ENCODE assay signal across 10 cellular contexts in genomic region chrX:12972239-12972638, GRCh38. TPM values are rescaled to one million over a fixed set of nuclear protein-coding genes. Genes with fewer than 3 reads are reported as not detected.
DNase-seq lines count a peak whose midpoint lies in the region; ATAC-seq, FAIRE-seq and TF ChIP-seq lines count a peak whose summit lies in the region.
"Had no signal": no experiment of that assay in that cellular context is flagged by ENCODE, and none has a peak within 500 bp of the region (broad histone marks: within the 10 kb centered on the region; RNA-seq: fewer than 3 reads in every experiment).

No MANE protein-coding gene starts in this region.

- no peak for TF ChIP-seq POLR2A in testis (IDR thresholded peaks at IDR 0.05)

- H3K27me3 ChIP-seq in testis, result no peaks in the 10 kb centered on the region

- intact Hi-C loops in kidney (cut with DNase I), result no loop called here
- intact Hi-C loops in testis (cut with DNase I; ENCODE audit: low total_unique reads), result loop anchor here (5.0 kb wide), 1 partner anchor 515 kb away; no protein-coding TSS in a partner anchor

- no peak overlapping the region for H3K4me3 ChIP-seq in kidney (ENCODE audit: low read length in 2 of 2)
- no peak overlapping the region for H3K4me3 ChIP-seq in testis
- H3K4me3 ChIP-seq: HAP-1 had no signal

- H3K27ac ChIP-seq in kidney (ENCODE audit: low read depth in 2 of 2, low read length in 2 of 2) (peak overlapping the region; percentile 41 to 51), testis (peak overlapping the region; percentile 50 to 77)

- H3K36me3 ChIP-seq in kidney (ENCODE audit: control insufficient read depth in 1 of 2, insufficient read depth in 2 of 2, low read length in 2 of 2) (no peaks in the 10 kb centered on the region), testis (ENCODE audit: low read depth, missing control alignments) (no peaks in the 10 kb centered on the region)

- no peak for ATAC-seq in GM19395 (IDR thresholded peaks at IDR 0.05; ENCODE audit: unreplicated experiment)

- peak overlapping the region; percentile 96 for H3K27ac Mint-ChIP-seq in activated T-cell treated with anti-CD3 and anti-CD28 coated beads, Interleukin-2, amount 50 U/mL, for 24 hours
- H3K27ac Mint-ChIP-seq in T-helper 1 cell treated with Interleukin-12 subunit alpha and Interleukin-12 subunit beta and Interleukin-4 antibody, amounts not matched to agents 30 μg/mL and 1 μg/mL, for 36 hours, result peak overlapping the region; percentile 97
- H3K27ac Mint-ChIP-seq in chondrocyte (ENCODE audit: unreplicated experiment), result no peak overlapping the region

- no peaks in the 10 kb centered on the region for H3K9me3 Mint-ChIP-seq in activated T-cell treated with anti-CD3 and anti-CD28 coated beads, Interleukin-2, amount 50 U/mL, for 24 hours
- no peaks in the 10 kb centered on the region for H3K9me3 Mint-ChIP-seq in T-helper 1 cell treated with Interleukin-12 subunit alpha and Interleukin-12 subunit beta and Interleukin-4 antibody, amounts not matched to agents 30 μg/mL and 1 μg/mL, for 36 hours
- no peaks in the 10 kb centered on the region for H3K9me3 Mint-ChIP-seq in chondrocyte (ENCODE audit: low read depth)

- peaks cover 29% of the 10 kb centered on the region for H3K36me3 Mint-ChIP-seq in activated T-cell treated with anti-CD3 and anti-CD28 coated beads, Interleukin-2, amount 50 U/mL, for 24 hours (ENCODE audit: low read depth)
- H3K36me3 Mint-ChIP-seq in T-helper 1 cell treated with Interleukin-12 subunit alpha and Interleukin-12 subunit beta and Interleukin-4 antibody, amounts not matched to agents 30 μg/mL and 1 μg/mL, for 36 hours (ENCODE audit: low read depth), result peaks cover 27% of the 10 kb centered on the region
- H3K36me3 Mint-ChIP-seq in chondrocyte (ENCODE audit: low read depth), result peaks cover 18% of the 10 kb centered on the region

- H3K4me3 Mint-ChIP-seq in activated T-cell treated with anti-CD3 and anti-CD28 coated beads, Interleukin-2, amount 50 U/mL, for 24 hours, result peak overlapping the region; percentile 80
- peak overlapping the region; percentile 86 for H3K4me3 Mint-ChIP-seq in T-helper 1 cell treated with Interleukin-12 subunit alpha and Interleukin-12 subunit beta and Interleukin-4 antibody, amounts not matched to agents 30 μg/mL and 1 μg/mL, for 36 hours
- no peak overlapping the region for H3K4me3 Mint-ChIP-seq in chondrocyte (ENCODE audit: unreplicated experiment)

- WGBS in testis, 2 donors, result 62 to 80% methylated on average over 4 to 5 of the region's 5 CpGs

- H3K4me1 ChIP-seq in kidney (ENCODE audit: control insufficient read depth in 1 of 2, insufficient read depth in 1 of 2, low read depth in 1 of 2, low read length in 2 of 2) (no peaks in the 10 kb centered on the region), testis (no peaks in the 10 kb centered on the region)

- H3K9ac ChIP-seq in kidney (ENCODE audit: low read length in 2 of 2), result no peak overlapping the region

- H3K27me3 Mint-ChIP-seq in activated T-cell treated with anti-CD3 and anti-CD28 coated beads, Interleukin-2, amount 50 U/mL, for 24 hours, result peaks cover 84% of the 10 kb centered on the region
- no peaks in the 10 kb centered on the region for H3K27me3 Mint-ChIP-seq in T-helper 1 cell treated with Interleukin-12 subunit alpha and Interleukin-12 subunit beta and Interleukin-4 antibody, amounts not matched to agents 30 μg/mL and 1 μg/mL, for 36 hours (ENCODE audit: low read depth)
- no peaks in the 10 kb centered on the region for H3K27me3 Mint-ChIP-seq in chondrocyte (ENCODE audit: low read depth)

- no peak for DNase-seq in activated T-cell treated with anti-CD3 and anti-CD28 coated beads, Interleukin-2, amount 50 U/mL, for 24 hours
- DNase-seq in activated T-cell treated with anti-CD3 and anti-CD28 coated beads, Interleukin-2, amount 50 U/mL, for 48 hours, result no peak
- DNase-seq in kidney (no peak), testis (no peak), chondrocyte (ENCODE audit: low spot score) (no peak), activated gamma-delta T cell treated with Interleukin-2 at 50 U/mL for 16 hours (no peak)
- DNase-seq: NCI-H526 had no signal

- peaks cover 58% of the 10 kb centered on the region for H3K4me1 Mint-ChIP-seq in activated T-cell treated with anti-CD3 and anti-CD28 coated beads, Interleukin-2, amount 50 U/mL, for 24 hours (ENCODE audit: low read depth)
- peaks cover 37% of the 10 kb centered on the region for H3K4me1 Mint-ChIP-seq in T-helper 1 cell treated with Interleukin-12 subunit alpha and Interleukin-12 subunit beta and Interleukin-4 antibody, amounts not matched to agents 30 μg/mL and 1 μg/mL, for 36 hours (ENCODE audit: low read depth)
- peaks cover 20% of the 10 kb centered on the region for H3K4me1 Mint-ChIP-seq in chondrocyte (ENCODE audit: low read depth)

- no peak for FAIRE-seq in kidney (lab: Jason Lieb, UNC)

- H3K9me3 ChIP-seq in kidney (ENCODE audit: control insufficient read depth in 1 of 2, low read length in 2 of 2), result no peaks in the 10 kb centered on the region
- no peaks in the 10 kb centered on the region for H3K9me3 ChIP-seq in testis
- H3K9me3 ChIP-seq: HAP-1 had no signal

- TF ChIP-seq CTCF in kidney (IDR thresholded peaks at IDR 0.05; ENCODE audit: borderline replicate concordance, extremely low read depth, insufficient read depth) (no peak), testis (IDR thresholded peaks at IDR 0.05) (no peak), chondrocyte (IDR thresholded peaks at IDR 0.05) (no peak)

RNA-seq across cellular contexts. Expression of gene TMSB4X, which starts 2.7 kb away (rescaled TPM):
- total RNA-seq in kidney (2,421 TPM), testis (100 to 1,000 TPM; 384 to 669 TPM), chondrocyte (1,769 to 3,180 TPM (median 3,093 TPM) in 3 replicates)
- polyA plus RNA-seq in kidney (ENCODE audit: insufficient read depth, low read depth, low replicate concordance) (3,432 TPM), testis (ENCODE audit: insufficient read depth, low read depth, low replicate concordance) (1,448 TPM)
